28 cellular contexts compared by ENCODE assay signal in genomic region chr15:72033711-72034110, GRCh38.
DNase-seq lines count a peak whose midpoint lies in the region; ATAC-seq and TF ChIP-seq lines count a peak whose summit lies in the region.
"Had no signal": no experiment of that assay in that cellular context is flagged by ENCODE, and none has a peak within 500 bp of the region (broad histone marks: within the 10 kb centered on the region; RNA-seq: fewer than 3 reads in every experiment).

No MANE protein-coding gene starts in this region.

- H4K91ac ChIP-seq in mesenchymal stem cell (ENCODE audit: low read length) = no peak overlapping the region

- H3K14ac ChIP-seq in mesenchymal stem cell (ENCODE audit: low read length in 2 of 2) = no peak overlapping the region

- H2AK5ac ChIP-seq in mesenchymal stem cell (ENCODE audit: low read length, severe bottlenecking) = no peak overlapping the region

- H3K27ac Mint-ChIP-seq in CD8-positive, alpha-beta memory T cell = no peak overlapping the region
- no peak overlapping the region for H3K27ac Mint-ChIP-seq in activated T-helper 17 cell treated with anti-CD3 and anti-CD28 coated beads, Interleukin-2, amount 50 U/mL, for 72 hours
- H3K27ac Mint-ChIP-seq: activated CD8-positive, alpha-beta memory T cell treated with anti-CD3 and anti-CD28 coated beads, Interleukin-2, amount 10 ng/mL, durations not matched to agents 7 days and 5 days; activated T-cell treated with anti-CD3 and anti-CD28 coated beads, Interleukin-2, amount 50 U/mL, for 72 hours; memory B cell had no signal

- CTCF ChIA-PET in CD8-positive, alpha-beta memory T cell (lab: Charles Lee) = no interaction called here

- H3K27me3 ChIP-seq in esophagus squamous epithelium = no peaks in the 10 kb centered on the region
- H3K27me3 ChIP-seq in mesenchymal stem cell (ENCODE audit: control insufficient read depth in 1 of 2, insufficient read depth in 1 of 2, low read length in 2 of 2) = no peaks in the 10 kb centered on the region
- no peaks in the 10 kb centered on the region for H3K27me3 ChIP-seq in CD8-positive, alpha-beta memory T cell (ENCODE audit: insufficient read depth, low read length, poor library complexity, severe bottlenecking)
- H3K27me3 ChIP-seq: suprapubic skin had no signal

- no peak overlapping the region for H2AFZ ChIP-seq in mesenchymal stem cell (ENCODE audit: low read depth, low read length)

- intact Hi-C loops in esophagus squamous epithelium (cut with DNase I) (no loop called here), left colon (cut with DNase I, micrococcal nuclease) (no loop called here)

- no peaks in the 10 kb centered on the region for H3K27me3 Mint-ChIP-seq in CD8-positive, alpha-beta memory T cell
- H3K27me3 Mint-ChIP-seq in activated T-helper 17 cell treated with anti-CD3 and anti-CD28 coated beads, Interleukin-2, amount 50 U/mL, for 72 hours = no peaks in the 10 kb centered on the region
- H3K27me3 Mint-ChIP-seq: activated CD8-positive, alpha-beta memory T cell treated with anti-CD3 and anti-CD28 coated beads, Interleukin-2, amount 10 ng/mL, durations not matched to agents 7 days and 5 days; memory B cell had no signal

- no peak overlapping the region for H3K18ac ChIP-seq in mesenchymal stem cell (ENCODE audit: low read depth in 1 of 2, low read length in 2 of 2)

- no peak overlapping the region for H3K4me3 Mint-ChIP-seq in CD8-positive, alpha-beta memory T cell
- no peak overlapping the region for H3K4me3 Mint-ChIP-seq in activated T-helper 17 cell treated with anti-CD3 and anti-CD28 coated beads, Interleukin-2, amount 50 U/mL, for 72 hours
- H3K4me3 Mint-ChIP-seq: activated CD8-positive, alpha-beta memory T cell treated with anti-CD3 and anti-CD28 coated beads, Interleukin-2, amount 10 ng/mL, durations not matched to agents 7 days and 5 days; activated T-cell treated with anti-CD3 and anti-CD28 coated beads, Interleukin-2, amount 50 U/mL, for 72 hours; memory B cell had no signal

- H2BK15ac ChIP-seq in mesenchymal stem cell (ENCODE audit: low read depth, poor library complexity, severe bottlenecking) = no peak overlapping the region

- no peak overlapping the region for H3K4me2 ChIP-seq in mesenchymal stem cell (ENCODE audit: low read length, poor library complexity, severe bottlenecking)
- H3K4me2 ChIP-seq: A549 had no signal

- no peak overlapping the region for H3K9ac ChIP-seq in mesenchymal stem cell (ENCODE audit: low read length)

- DNase-seq in EL (peak; percentile 42), amniotic epithelial cell (ENCODE audit: low read depth) (peak; percentile 7), esophagus squamous epithelium (lab: John Stamatoyannopoulos, UW) (no peak), mesenchymal stem cell (peak; percentile 9), COLO668 (lab: John Stamatoyannopoulos, UW; ENCODE audit: unreplicated experiment) (no peak), left colon (no peak)
- no peak for DNase-seq in CD8-positive, alpha-beta memory T cell
- DNase-seq: activated CD4-positive, alpha-beta T cell treated with anti-CD3 and anti-CD28 coated beads for 48 hours; activated CD8-positive, alpha-beta memory T cell treated with anti-CD3 and anti-CD28 coated beads, Interleukin-2, amount 10 ng/mL, durations not matched to agents 7 days and 5 days; activated naive CD4-positive, alpha-beta T cell treated with anti-CD3 and anti-CD28 coated beads, Interleukin-2, amount 50 U/mL, for 16 hours; activated T-cell treated with anti-CD3 and anti-CD28 coated beads, Interleukin-2, amount 50 U/mL, for 72 hours; aorta; cerebellar nuclear complex; COR-L47; DMS79; glutamatergic neuron; Karpas-422; left cardiac atrium; NCI-H1694 treated with DMSO at 0.1 percent for 48 hours; NCI-H2171 treated with DMSO at 0.1 percent for 48 hours; NCI-H526; nucleus accumbens had no signal

- H3K27ac ChIP-seq in esophagus squamous epithelium = peak overlapping the region in 3 of 4 donors; percentile 19 to 36 (median 34)
- H3K27ac ChIP-seq in mesenchymal stem cell (ENCODE audit: low read length, poor library complexity, severe bottlenecking) = no peak overlapping the region
- H3K27ac ChIP-seq in CD8-positive, alpha-beta memory T cell (ENCODE audit: low read depth, low read length) = no peak overlapping the region
- H3K27ac ChIP-seq: A549, suprapubic skin, VCaP had no signal

- H3K23ac ChIP-seq in mesenchymal stem cell (ENCODE audit: low read length in 2 of 2) = no peak overlapping the region

- peaks cover 7 to 39% (median 8%) of the 10 kb centered on the region in 3 donors for H3K4me1 Mint-ChIP-seq in CD8-positive, alpha-beta memory T cell
- H3K4me1 Mint-ChIP-seq in activated T-helper 17 cell treated with anti-CD3 and anti-CD28 coated beads, Interleukin-2, amount 50 U/mL, for 72 hours = peaks cover 4% of the 10 kb centered on the region

- H2BK12ac ChIP-seq in mesenchymal stem cell (ENCODE audit: low read length in 2 of 2) = no peak overlapping the region

- H3K4ac ChIP-seq in mesenchymal stem cell (ENCODE audit: low read depth in 1 of 2, low read length in 2 of 2) = peak overlapping the region in 1 of 2 experiments; percentile 13

- POLR2A ChIA-PET in CD8-positive, alpha-beta memory T cell (lab: Charles Lee) = interaction anchor here (0.6 kb wide), 1 partner anchor 38 kb away, joined by 5 read pairs; no protein-coding TSS in a partner anchor

- no peak for TF ChIP-seq CTCF in esophagus squamous epithelium (IDR thresholded peaks at IDR 0.05)

- H3K9me3 ChIP-seq in esophagus squamous epithelium (no peaks in the 10 kb centered on the region), mesenchymal stem cell (ENCODE audit: control insufficient read depth, low read length) (no peaks in the 10 kb centered on the region)
- no peaks in the 10 kb centered on the region for H3K9me3 ChIP-seq in CD8-positive, alpha-beta memory T cell (ENCODE audit: low read length)
- H3K9me3 ChIP-seq: A549, HAP-1, suprapubic skin had no signal

- H2BK5ac ChIP-seq in mesenchymal stem cell (ENCODE audit: low read depth, low read length, poor library complexity, severe bottlenecking) = no peak overlapping the region

- no peak overlapping the region for H4K8ac ChIP-seq in mesenchymal stem cell (ENCODE audit: low read length)

- TF ChIP-seq POLR2A in esophagus squamous epithelium (IDR thresholded peaks at IDR 0.05) = no peak

- H3K4me1 ChIP-seq in esophagus squamous epithelium (peaks cover 0 to 24% (median 0%) of the 10 kb centered on the region in 3 donors), mesenchymal stem cell (ENCODE audit: control insufficient read depth, insufficient read depth, low read depth, low read length) (peaks cover 3% of the 10 kb centered on the region)
- H3K4me1 ChIP-seq in CD8-positive, alpha-beta memory T cell (ENCODE audit: insufficient read depth, low read length) = no peaks in the 10 kb centered on the region
- H3K4me1 ChIP-seq: A549, suprapubic skin had no signal

- WGBS in esophagus squamous epithelium, 2 donors = 81 to 83% methylated on average over 7 of the region's 7 CpGs
- WGBS in mesenchymal stem cell = 89% methylated on average over 6 of the region's 7 CpGs

- peaks cover 2 to 5% (median 4%) of the 10 kb centered on the region in 5 donors for H3K9me3 Mint-ChIP-seq in CD8-positive, alpha-beta memory T cell
- no peaks in the 10 kb centered on the region for H3K9me3 Mint-ChIP-seq in activated T-helper 17 cell treated with anti-CD3 and anti-CD28 coated beads, Interleukin-2, amount 50 U/mL, for 72 hours

- H3K4me3 ChIP-seq in esophagus squamous epithelium = no peak overlapping the region
- no peak overlapping the region for H3K4me3 ChIP-seq in mesenchymal stem cell (ENCODE audit: insufficient read depth in 1 of 2, low read depth in 1 of 2, low read length in 2 of 2)
- H3K4me3 ChIP-seq in CD8-positive, alpha-beta memory T cell (ENCODE audit: low read length) = no peak overlapping the region
- H3K4me3 ChIP-seq: A549, HAP-1, suprapubic skin had no signal

- H3K36me3 Mint-ChIP-seq in CD8-positive, alpha-beta memory T cell = peaks cover 12 to 33% (median 17%) of the 10 kb centered on the region in 3 donors
- peaks cover 19% of the 10 kb centered on the region for H3K36me3 Mint-ChIP-seq in activated T-helper 17 cell treated with anti-CD3 and anti-CD28 coated beads, Interleukin-2, amount 50 U/mL, for 72 hours (ENCODE audit: low read depth)

- no peak overlapping the region for H2BK120ac ChIP-seq in mesenchymal stem cell (ENCODE audit: low read depth, low read length)

- no peak for ATAC-seq in left colon
- ATAC-seq in activated T-helper 17 cell treated with anti-CD3 and anti-CD28 coated beads, Interleukin-2, amount 50 U/mL, for 72 hours (replicated peaks) = no peak
- ATAC-seq: A549; activated CD8-positive, alpha-beta memory T cell treated with anti-CD3 and anti-CD28 coated beads, Interleukin-2, amount 10 ng/mL, durations not matched to agents 7 days and 5 days; activated T-cell treated with anti-CD3 and anti-CD28 coated beads, Interleukin-2, amount 50 U/mL, for 72 hours; left cardiac atrium had no signal

- H3K79me1 ChIP-seq in mesenchymal stem cell (replicated peaks; ENCODE audit: low read length, poor library complexity, severe bottlenecking) = peaks cover 25% of the 10 kb centered on the region

- peaks cover 0 to 14% (median 0%) of the 10 kb centered on the region in 3 donors for H3K36me3 ChIP-seq in esophagus squamous epithelium
- H3K36me3 ChIP-seq in mesenchymal stem cell (ENCODE audit: control insufficient read depth in 1 of 2, insufficient read depth in 2 of 2, low read depth in 1 of 2, low read length in 2 of 2) = peaks cover 6 to 17% of the 10 kb centered on the region in 2 experiments
- H3K36me3 ChIP-seq in CD8-positive, alpha-beta memory T cell (ENCODE audit: insufficient read depth, low read length) = no peaks in the 10 kb centered on the region
- H3K36me3 ChIP-seq: HAP-1 had no signal

Comparison
In these comparisons a context has a peak if more than half of its experiments do, and no peak if none do; other contexts are left out.
1. DNase-seq: peak in EL (single experiment), amniotic epithelial cell (single experiment) and mesenchymal stem cell (single experiment); none in esophagus squamous epithelium (single experiment), CD8-positive, alpha-beta memory T cell (0 of 5), COLO668 (single experiment) and left colon (0 of 2).
2. H3K27ac ChIP-seq: peak in esophagus squamous epithelium (3 of 4); none in mesenchymal stem cell (single experiment) and CD8-positive, alpha-beta memory T cell (single experiment).